15 cellular contexts compared by ENCODE assay signal in genomic region chr20:49635171-49635570, GRCh38.
A peak's percentile ranks its signal among the peaks of the same experiment; 100 is the strongest.
DNase-seq lines count a peak whose midpoint lies in the region; ATAC-seq and TF ChIP-seq lines count a peak whose summit lies in the region.
"Had no signal": no experiment of that assay in that cellular context is flagged by ENCODE, and none has a peak within 500 bp of the region (broad histone marks: within the 10 kb centered on the region; RNA-seq: fewer than 3 reads in every experiment).

No MANE protein-coding gene starts in this region.

- peak; percentile 62 for ATAC-seq in mucosa of descending colon
- ATAC-seq in HG03039 (IDR thresholded peaks at IDR 0.05; ENCODE audit: unreplicated experiment): no peak
- no peak for ATAC-seq in GM21737 (IDR thresholded peaks at IDR 0.05; ENCODE audit: unreplicated experiment)
- ATAC-seq: CD8-positive, alpha-beta T cell had no signal

- TF ChIP-seq CTCF in dorsolateral prefrontal cortex (IDR thresholded peaks at IDR 0.05 in 54 of 56, conservative IDR thresholded peaks at IDR 0.05 in 2 of 56; ENCODE audit: low read depth in 1 of 56, partially characterized antibody in 56 of 56) (no peak), mucosa of descending colon (IDR thresholded peaks at IDR 0.05) (no peak)

- no peaks in the 10 kb centered on the region for H3K27me3 ChIP-seq in dorsolateral prefrontal cortex
- H3K27me3 ChIP-seq: esophagus squamous epithelium had no signal

- intact Hi-C loops in dorsolateral prefrontal cortex (cut with DNase I): loop anchor here in 1 of 2 donors (5.0 kb wide), 1 partner anchor 77 kb away; the partner anchor contains the start of gene B4GALT5
- intact Hi-C loops in mucosa of descending colon (cut with DNase I, micrococcal nuclease): loop anchor here in 1 of 2 donors (10.0 kb wide), 1 partner anchor 80 kb away; the partner anchor contains the start of gene B4GALT5

- no peak overlapping the region for H3K4me3 ChIP-seq in dorsolateral prefrontal cortex
- no peak overlapping the region for H3K4me3 ChIP-seq in mucosa of descending colon
- H3K4me3 ChIP-seq: esophagus squamous epithelium had no signal

- DNase-seq in DMS53 (lab: John Stamatoyannopoulos, UW) (peak; percentile 11), DMS53 treated with DMSO at 0.1 percent for 48 hours (lab: John Stamatoyannopoulos, UW; ENCODE audit: unreplicated experiment) (no peak), dorsolateral prefrontal cortex (peak in 6 of 10 donors; percentile 23 to 56 (median 34)), mucosa of descending colon (peak; percentile 66 to 79 (median 76)), superior temporal gyrus (ENCODE audit: extremely low spot score) (peak; percentile 23), ureter (ENCODE audit: low spot score) (no peak)
- DNase-seq: activated naive CD4-positive, alpha-beta T cell treated with anti-CD3 and anti-CD28 coated beads, Interleukin-2, amount 50 U/mL, for 16 hours; CD8-positive, alpha-beta T cell; esophagus squamous epithelium; NCI-H1417 treated with DMSO at 0.1 percent for 48 hours; stimulated activated CD4-positive, alpha-beta T cell treated with anti-CD3 and anti-CD28 coated beads, Interleukin-4, amount 100 ng/mL, for 4 hours; stimulated activated naive CD4-positive, alpha-beta T cell treated with Interleukin-2 at 50 U/mL for 16 hours had no signal

- no peaks in the 10 kb centered on the region for H3K9me3 ChIP-seq in mucosa of descending colon
- H3K9me3 ChIP-seq: esophagus squamous epithelium had no signal

- peaks cover 21% of the 10 kb centered on the region for H3K4me1 ChIP-seq in mucosa of descending colon (ENCODE audit: low read depth)

- peak overlapping the region in 28 of 59 donors; percentile 6 to 63 (median 39) for H3K27ac ChIP-seq in dorsolateral prefrontal cortex
- H3K27ac ChIP-seq: 22Rv1, esophagus squamous epithelium had no signal

- no peaks in the 10 kb centered on the region for H3K36me3 ChIP-seq in mucosa of descending colon (ENCODE audit: low read depth)

Comparison
In these comparisons a context has a peak if more than half of its experiments do, and no peak if none do; other contexts are left out.
1. DNase-seq: peak in DMS53 (single experiment), dorsolateral prefrontal cortex (6 of 10), mucosa of descending colon (3 of 3) and superior temporal gyrus (single experiment); none in DMS53 treated with DMSO at 0.1 percent for 48 hours (single experiment) and ureter (single experiment).